8 cellular contexts compared by ENCODE assay signal in the genomic region with DNA sequence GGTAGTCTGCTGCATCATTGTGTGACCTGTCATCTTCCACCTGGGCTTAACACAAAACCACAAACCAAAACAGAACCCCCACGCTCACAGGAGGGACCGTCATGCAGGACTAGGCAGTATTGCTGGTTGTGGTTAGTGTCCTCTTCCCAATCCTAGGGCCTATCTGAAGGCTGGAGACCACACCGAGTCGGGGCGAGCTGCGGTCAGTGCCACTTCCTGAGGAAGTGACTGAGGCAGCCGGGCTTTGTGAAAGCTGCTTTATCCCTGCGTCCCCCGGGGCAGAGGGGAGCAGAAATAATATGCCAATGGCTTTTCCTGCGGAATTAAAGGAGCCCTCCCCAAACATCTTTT. TPM values are rescaled to one million over a fixed set of nuclear protein-coding genes. Genes with fewer than 3 reads are reported as not detected.
DNase-seq lines count a peak whose midpoint lies in the region; ATAC-seq and TF ChIP-seq lines count a peak whose summit lies in the region.

No MANE protein-coding gene starts in this region.

- H3K27me3 ChIP-seq in MG63 (no peaks in the 10 kb centered on the region), left lung (no peaks in the 10 kb centered on the region), transverse colon (no peaks in the 10 kb centered on the region)

- WGBS in transverse colon (ENCODE audit: low coverage in 1 of 2), 2 donors, result 76% methylated on average over 10 of the region's 10 CpGs; no CpG with 5 or more reads in 1 of the 2 donors

- H3K27ac ChIP-seq in left lung (peak overlapping the region; percentile 47 to 65), transverse colon (peak overlapping the region; percentile 54 to 76 (median 72))

- DNase-seq in AG10803 (ENCODE audit: low read depth), result peak; percentile 37
- DNase-seq in MG63, result peak; percentile 50
- peak; percentile 79 to 84 for DNase-seq in left lung
- DNase-seq in transverse colon, result peak; percentile 67
- no peak for DNase-seq in middle frontal gyrus (ENCODE audit: extremely low spot score, low spot score)

- TF ChIP-seq CTCF in AG10803 (conservative IDR thresholded peaks at IDR 0.05; ENCODE audit: low read length), result no peak
- TF ChIP-seq CTCF in brain (conservative IDR thresholded peaks at IDR 0.05), result no peak
- no peak for TF ChIP-seq CTCF in left lung (IDR thresholded peaks at IDR 0.05)
- TF ChIP-seq CTCF in transverse colon (IDR thresholded peaks at IDR 0.05), result no peak

- no peak overlapping the region for H3K4me3 Mint-ChIP-seq in brain

- no peak for TF ChIP-seq EP300 in transverse colon (IDR thresholded peaks at IDR 0.05; ENCODE audit: low read depth)

- peaks cover 14 to 21% of the 10 kb centered on the region in 2 donors for H3K4me1 ChIP-seq in left lung
- peaks cover 0 to 29% (median 4%) of the 10 kb centered on the region in 4 donors for H3K4me1 ChIP-seq in transverse colon

- no peak overlapping the region for H3K4me3 ChIP-seq in AG10803 (ENCODE audit: low read length)
- no peak overlapping the region for H3K4me3 ChIP-seq in MG63
- H3K4me3 ChIP-seq in left lung, result no peak overlapping the region
- H3K4me3 ChIP-seq in transverse colon, result no peak overlapping the region

- H3K27ac Mint-ChIP-seq in brain, result peak overlapping the region; percentile 25 to 89 (median 67)

- H3K36me3 Mint-ChIP-seq in brain, result peaks cover 77% of the 10 kb centered on the region

- H3K9me3 ChIP-seq in MG63 (no peaks in the 10 kb centered on the region), left lung (no peaks in the 10 kb centered on the region), transverse colon (no peaks in the 10 kb centered on the region)

- ATAC-seq in GM21360 (IDR thresholded peaks at IDR 0.05; ENCODE audit: unreplicated experiment) (peak; percentile 61), left lung (peak; percentile 87), HG02970 (IDR thresholded peaks at IDR 0.05; ENCODE audit: low FRiP score, unreplicated experiment) (no peak)

- in situ Hi-C loops in transverse colon (cut with MboI; ENCODE audit: low pct_ligation_motif_present in 1 of 4, low pct_unique_long_range_greater_than_20kb in 1 of 4, low sequenced_read_pairs in 3 of 4), result no loop called here

- H3K36me3 ChIP-seq in MG63, result peaks cover 20% of the 10 kb centered on the region
- no peaks in the 10 kb centered on the region for H3K36me3 ChIP-seq in left lung
- no peaks in the 10 kb centered on the region for H3K36me3 ChIP-seq in transverse colon

- no peak for TF ChIP-seq POLR2A in transverse colon (IDR thresholded peaks at IDR 0.05)

- intact Hi-C loops in left lung (cut with DNase I), result no loop called here
- intact Hi-C loops in transverse colon (cut with DNase I; ENCODE audit: low total_unique reads), result no loop called here

- no peaks in the 10 kb centered on the region for H3K9me3 Mint-ChIP-seq in brain

- H3K27me3 Mint-ChIP-seq in brain, result no peaks in the 10 kb centered on the region

- H3K4me1 Mint-ChIP-seq in brain, result peaks cover 47% of the 10 kb centered on the region

RNA-seq across cellular contexts. Expression of a gene that starts 22.9 kb away (rescaled TPM):
- total RNA-seq in MG63 (2014; rRNA removed; shearing (Covaris generic); ENCODE audit: low replicate concordance), result 18.6 and 20.2 TPM in 2 replicates
- polyA plus RNA-seq in brain (ENCODE audit: insufficient read depth, low read depth, low replicate concordance), result 51.6 TPM
- total RNA-seq in left lung, result 10 to 100 TPM; 56.2 to 66.2 TPM
- 10 to 100 TPM; 16.2 to 26.9 (median 22.7) TPM for total RNA-seq in transverse colon
